In genomic region chr7:25776737-25777109, GRCh38 we compare ENCODE assay signal across 19 cellular contexts.
"Had no signal": no experiment of that assay in that cellular context is flagged by ENCODE, and none has a peak within 500 bp of the region (broad histone marks: within the 10 kb centered on the region; RNA-seq: fewer than 3 reads in every experiment).

No MANE protein-coding gene starts in this region.

- H3K9me3 ChIP-seq: left lung, neutrophil, testis had no signal

- H3K27ac ChIP-seq: left lung, neutrophil, WERI-Rb-1 had no signal

- ATAC-seq: activated CD4-positive, CD25-positive, alpha-beta regulatory T cell treated with anti-CD3 and anti-CD28 coated beads, Interleukin-2, amount 50 U/mL, for 24 hours; left lung had no signal

- H3K27me3 ChIP-seq: left lung, neutrophil, testis had no signal

- H3K4me3 ChIP-seq: left lung, testis had no signal

- DNase-seq: activated CD4-positive, alpha-beta T cell treated with anti-CD3 and anti-CD28 coated beads for 48 hours; activated CD4-positive, alpha-beta T cell treated with anti-CD3 and anti-CD28 coated beads, Interleukin-2, amount 50 U/mL, for 48 hours; activated CD8-positive, alpha-beta memory T cell treated with anti-CD3 and anti-CD28 coated beads for 24 hours; activated effector memory CD4-positive, alpha-beta T cell treated with anti-CD3 and anti-CD28 coated beads, Interleukin-2, amount 50 U/mL, for 16 hours; activated naive CD4-positive, alpha-beta T cell treated with anti-CD3 and anti-CD28 coated beads, Interleukin-2, amount 10 ng/mL, durations not matched to agents 7 days and 5 days; activated naive CD8-positive, alpha-beta T cell treated with anti-CD3 and anti-CD28 coated beads, Interleukin-2, amount 10 ng/mL, durations not matched to agents 7 days and 5 days; activated T-cell treated with anti-CD3 and anti-CD28 coated beads, Interleukin-2, amount 50 U/mL, for 1 hour; central memory CD4-positive, alpha-beta T cell; foreskin fibroblast; kidney glomerular epithelial cell; left lung; retina; stimulated activated CD4-positive, alpha-beta T cell treated with anti-CD3 and anti-CD28 coated beads, Interleukin-2, amount 100 ng/mL, for 48 hours; stimulated activated naive CD4-positive, alpha-beta T cell treated with Interleukin-2 at 50 U/mL for 16 hours; trophoblast cell had no signal

- H3K4me1 ChIP-seq: left lung had no signal

- H3K36me3 ChIP-seq: left lung, neutrophil, WERI-Rb-1 had no signal
